In the genomic region with DNA sequence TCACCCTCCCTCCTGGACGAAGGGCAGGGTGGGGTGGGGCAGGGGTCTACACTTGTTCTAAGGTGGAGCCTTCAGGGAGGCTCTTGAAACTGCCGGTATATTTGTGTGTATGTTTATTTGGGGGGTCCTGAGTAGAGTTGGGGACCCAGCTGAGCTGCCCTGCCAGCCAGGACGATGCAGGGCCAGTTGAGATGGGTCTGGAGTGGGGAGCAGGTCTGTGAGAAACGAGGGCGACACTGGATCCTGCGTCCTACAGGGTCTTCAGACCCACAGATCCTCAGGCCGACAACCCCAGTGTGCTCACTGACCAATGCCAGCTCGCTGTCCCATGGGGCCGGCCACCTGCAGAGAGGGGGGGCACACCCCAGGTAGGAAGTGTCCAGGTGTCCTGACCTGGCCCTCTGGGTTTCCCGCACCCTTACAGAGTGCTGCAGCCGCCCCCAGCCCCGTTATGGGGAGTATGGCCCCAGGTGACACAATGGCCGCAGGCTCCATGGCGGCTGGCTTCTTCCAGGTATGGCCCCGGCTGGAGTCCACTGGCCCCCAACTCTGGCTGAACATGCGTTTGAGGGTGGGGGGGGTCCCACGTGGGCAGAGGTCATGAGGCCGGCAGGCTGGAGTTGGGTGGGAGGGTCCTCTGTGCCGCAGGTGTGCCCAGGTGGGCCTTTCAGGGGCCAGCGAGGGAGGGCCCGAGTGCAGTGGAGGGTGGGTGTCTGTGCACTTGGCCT, we compare ENCODE assay signal across 1 cellular context.
TF ChIP-seq lines count a peak whose summit lies in the region.

No MANE protein-coding gene starts in this region.

TF ChIP-seq in HEK293, 187 proteins besides CTCF, POLR2A, EP300 and RAD21 (continued from another document and continues in another):
- TF ChIP-seq REST (tag by site-specific recombination; IDR thresholded peaks at IDR 0.05) (no peak), ZNF211 (tag by site-specific recombination; IDR thresholded peaks at IDR 0.05; ENCODE audit: low read depth) (no peak), ZNF843 (tag by site-specific recombination; IDR thresholded peaks at IDR 0.05) (no peak), ZXDB (tag by site-specific recombination; IDR thresholded peaks at IDR 0.05) (no peak), GLIS1 (tag by site-specific recombination; IDR thresholded peaks at IDR 0.05) (0 out of 2 replicates have a peak, but pooled peaks have one; percentile 21), ZNF626 (tag by site-specific recombination; IDR thresholded peaks at IDR 0.05) (no peak), ZNF776 (tag by site-specific recombination; IDR thresholded peaks at IDR 0.05; ENCODE audit: borderline replicate concordance) (no peak), PRDM4 (tag by site-specific recombination; IDR thresholded peaks at IDR 0.05) (peak; percentile 94), MZF1 (tag by site-specific recombination; IDR thresholded peaks at IDR 0.05; ENCODE audit: borderline replicate concordance) (no peak), ZNF292 (tag by site-specific recombination; IDR thresholded peaks at IDR 0.05; ENCODE audit: borderline replicate concordance, low read depth) (no peak), ZNF513 (tag by site-specific recombination; IDR thresholded peaks at IDR 0.05) (no peak), FEZF1 (tag by site-specific recombination; IDR thresholded peaks at IDR 0.05) (no peak), ZNF324 (tag by site-specific recombination; IDR thresholded peaks at IDR 0.05) (no peak), KLF9 (tag by site-specific recombination; IDR thresholded peaks at IDR 0.05; ENCODE audit: low read depth) (no peak), ZNF521 (tag by site-specific recombination; IDR thresholded peaks at IDR 0.05) (no peak), ZNF341 (tag by site-specific recombination; IDR thresholded peaks at IDR 0.05; ENCODE audit: low read depth) (no peak), ZBTB48 (tag by site-specific recombination; IDR thresholded peaks at IDR 0.05) (no peak), SETDB1 (IDR thresholded peaks at IDR 0.05; ENCODE audit: insufficient read length, low read length) (no peak), ZSCAN23 (tag by site-specific recombination; IDR thresholded peaks at IDR 0.05) (no peak), ZNF837 (tag by site-specific recombination; IDR thresholded peaks at IDR 0.05) (no peak), KLF16 (tag by site-specific recombination; IDR thresholded peaks at IDR 0.05) (no peak), ZNF501 (tag by site-specific recombination; IDR thresholded peaks at IDR 0.05) (no peak), ZNF274 (IDR thresholded peaks at IDR 0.05; ENCODE audit: low read length) (no peak), ZNF274 (tag by site-specific recombination; IDR thresholded peaks at IDR 0.05; ENCODE audit: borderline replicate concordance) (no peak), ZNF426 (tag by site-specific recombination; IDR thresholded peaks at IDR 0.05) (no peak), ZIC2 (tag by site-specific recombination; IDR thresholded peaks at IDR 0.05) (peak; percentile 10; the same call in 1 of the 2 replicates), GLIS2 (tag by site-specific recombination; IDR thresholded peaks at IDR 0.05) (peak; percentile 35; the same call in 1 of the 2 replicates)
- TF ChIP-seq, protein P1, sequence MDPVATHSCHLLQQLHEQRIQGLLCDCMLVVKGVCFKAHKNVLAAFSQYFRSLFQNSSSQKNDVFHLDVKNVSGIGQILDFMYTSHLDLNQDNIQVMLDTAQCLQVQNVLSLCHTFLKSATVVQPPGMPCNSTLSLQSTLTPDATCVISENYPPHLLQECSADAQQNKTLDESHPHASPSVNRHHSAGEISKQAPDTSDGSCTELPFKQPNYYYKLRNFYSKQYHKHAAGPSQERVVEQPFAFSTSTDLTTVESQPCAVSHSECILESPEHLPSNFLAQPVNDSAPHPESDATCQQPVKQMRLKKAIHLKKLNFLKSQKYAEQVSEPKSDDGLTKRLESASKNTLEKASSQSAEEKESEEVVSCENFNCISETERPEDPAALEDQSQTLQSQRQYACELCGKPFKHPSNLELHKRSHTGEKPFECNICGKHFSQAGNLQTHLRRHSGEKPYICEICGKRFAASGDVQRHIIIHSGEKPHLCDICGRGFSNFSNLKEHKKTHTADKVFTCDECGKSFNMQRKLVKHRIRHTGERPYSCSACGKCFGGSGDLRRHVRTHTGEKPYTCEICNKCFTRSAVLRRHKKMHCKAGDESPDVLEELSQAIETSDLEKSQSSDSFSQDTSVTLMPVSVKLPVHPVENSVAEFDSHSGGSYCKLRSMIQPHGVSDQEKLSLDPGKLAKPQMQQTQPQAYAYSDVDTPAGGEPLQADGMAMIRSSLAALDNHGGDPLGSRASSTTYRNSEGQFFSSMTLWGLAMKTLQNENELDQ (tag by site-specific recombination; IDR thresholded peaks at IDR 0.05; ENCODE audit: low read depth), result no peak
- TF ChIP-seq, protein P2, sequence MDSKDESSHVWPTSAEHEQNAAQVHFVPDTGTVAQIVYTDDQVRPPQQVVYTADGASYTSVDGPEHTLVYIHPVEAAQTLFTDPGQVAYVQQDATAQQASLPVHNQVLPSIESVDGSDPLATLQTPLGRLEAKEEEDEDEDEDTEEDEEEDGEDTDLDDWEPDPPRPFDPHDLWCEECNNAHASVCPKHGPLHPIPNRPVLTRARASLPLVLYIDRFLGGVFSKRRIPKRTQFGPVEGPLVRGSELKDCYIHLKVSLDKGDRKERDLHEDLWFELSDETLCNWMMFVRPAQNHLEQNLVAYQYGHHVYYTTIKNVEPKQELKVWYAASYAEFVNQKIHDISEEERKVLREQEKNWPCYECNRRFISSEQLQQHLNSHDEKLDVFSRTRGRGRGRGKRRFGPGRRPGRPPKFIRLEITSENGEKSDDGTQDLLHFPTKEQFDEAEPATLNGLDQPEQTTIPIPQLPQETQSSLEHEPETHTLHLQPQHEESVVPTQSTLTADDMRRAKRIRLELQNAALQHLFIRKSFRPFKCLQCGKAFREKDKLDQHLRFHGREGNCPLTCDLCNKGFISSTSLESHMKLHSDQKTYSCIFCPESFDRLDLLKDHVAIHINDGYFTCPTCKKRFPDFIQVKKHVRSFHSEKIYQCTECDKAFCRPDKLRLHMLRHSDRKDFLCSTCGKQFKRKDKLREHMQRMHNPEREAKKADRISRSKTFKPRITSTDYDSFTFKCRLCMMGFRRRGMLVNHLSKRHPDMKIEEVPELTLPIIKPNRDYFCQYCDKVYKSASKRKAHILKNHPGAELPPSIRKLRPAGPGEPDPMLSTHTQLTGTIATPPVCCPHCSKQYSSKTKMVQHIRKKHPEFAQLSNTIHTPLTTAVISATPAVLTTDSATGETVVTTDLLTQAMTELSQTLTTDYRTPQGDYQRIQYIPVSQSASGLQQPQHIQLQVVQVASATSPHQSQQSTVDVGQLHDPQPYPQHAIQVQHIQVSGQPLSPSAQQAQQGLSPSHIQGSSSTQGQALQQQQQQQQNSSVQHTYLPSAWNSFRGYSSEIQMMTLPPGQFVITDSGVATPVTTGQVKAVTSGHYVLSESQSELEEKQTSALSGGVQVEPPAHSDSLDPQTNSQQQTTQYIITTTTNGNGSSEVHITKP (tag by site-specific recombination; IDR thresholded peaks at IDR 0.05), result no peak
- TF ChIP-seq, protein P3, sequence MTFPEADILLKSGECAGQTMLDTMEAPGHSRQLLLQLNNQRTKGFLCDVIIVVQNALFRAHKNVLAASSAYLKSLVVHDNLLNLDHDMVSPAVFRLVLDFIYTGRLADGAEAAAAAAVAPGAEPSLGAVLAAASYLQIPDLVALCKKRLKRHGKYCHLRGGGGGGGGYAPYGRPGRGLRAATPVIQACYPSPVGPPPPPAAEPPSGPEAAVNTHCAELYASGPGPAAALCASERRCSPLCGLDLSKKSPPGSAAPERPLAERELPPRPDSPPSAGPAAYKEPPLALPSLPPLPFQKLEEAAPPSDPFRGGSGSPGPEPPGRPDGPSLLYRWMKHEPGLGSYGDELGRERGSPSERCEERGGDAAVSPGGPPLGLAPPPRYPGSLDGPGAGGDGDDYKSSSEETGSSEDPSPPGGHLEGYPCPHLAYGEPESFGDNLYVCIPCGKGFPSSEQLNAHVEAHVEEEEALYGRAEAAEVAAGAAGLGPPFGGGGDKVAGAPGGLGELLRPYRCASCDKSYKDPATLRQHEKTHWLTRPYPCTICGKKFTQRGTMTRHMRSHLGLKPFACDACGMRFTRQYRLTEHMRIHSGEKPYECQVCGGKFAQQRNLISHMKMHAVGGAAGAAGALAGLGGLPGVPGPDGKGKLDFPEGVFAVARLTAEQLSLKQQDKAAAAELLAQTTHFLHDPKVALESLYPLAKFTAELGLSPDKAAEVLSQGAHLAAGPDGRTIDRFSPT (tag by site-specific recombination; IDR thresholded peaks at IDR 0.05), result peak; percentile 70; the same call in 1 of the 2 replicates
- TF ChIP-seq, protein P4, sequence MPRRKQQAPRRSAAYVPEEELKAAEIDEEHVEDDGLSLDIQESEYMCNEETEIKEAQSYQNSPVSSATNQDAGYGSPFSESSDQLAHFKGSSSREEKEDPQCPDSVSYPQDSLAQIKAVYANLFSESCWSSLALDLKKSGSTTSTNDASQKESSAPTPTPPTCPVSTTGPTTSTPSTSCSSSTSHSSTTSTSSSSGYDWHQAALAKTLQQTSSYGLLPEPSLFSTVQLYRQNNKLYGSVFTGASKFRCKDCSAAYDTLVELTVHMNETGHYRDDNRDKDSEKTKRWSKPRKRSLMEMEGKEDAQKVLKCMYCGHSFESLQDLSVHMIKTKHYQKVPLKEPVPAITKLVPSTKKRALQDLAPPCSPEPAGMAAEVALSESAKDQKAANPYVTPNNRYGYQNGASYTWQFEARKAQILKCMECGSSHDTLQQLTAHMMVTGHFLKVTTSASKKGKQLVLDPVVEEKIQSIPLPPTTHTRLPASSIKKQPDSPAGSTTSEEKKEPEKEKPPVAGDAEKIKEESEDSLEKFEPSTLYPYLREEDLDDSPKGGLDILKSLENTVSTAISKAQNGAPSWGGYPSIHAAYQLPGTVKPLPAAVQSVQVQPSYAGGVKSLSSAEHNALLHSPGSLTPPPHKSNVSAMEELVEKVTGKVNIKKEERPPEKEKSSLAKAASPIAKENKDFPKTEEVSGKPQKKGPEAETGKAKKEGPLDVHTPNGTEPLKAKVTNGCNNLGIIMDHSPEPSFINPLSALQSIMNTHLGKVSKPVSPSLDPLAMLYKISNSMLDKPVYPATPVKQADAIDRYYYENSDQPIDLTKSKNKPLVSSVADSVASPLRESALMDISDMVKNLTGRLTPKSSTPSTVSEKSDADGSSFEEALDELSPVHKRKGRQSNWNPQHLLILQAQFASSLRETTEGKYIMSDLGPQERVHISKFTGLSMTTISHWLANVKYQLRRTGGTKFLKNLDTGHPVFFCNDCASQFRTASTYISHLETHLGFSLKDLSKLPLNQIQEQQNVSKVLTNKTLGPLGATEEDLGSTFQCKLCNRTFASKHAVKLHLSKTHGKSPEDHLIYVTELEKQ (tag by site-specific recombination; IDR thresholded peaks at IDR 0.05; ENCODE audit: borderline replicate concordance), result no peak
- TF ChIP-seq, protein P5, sequence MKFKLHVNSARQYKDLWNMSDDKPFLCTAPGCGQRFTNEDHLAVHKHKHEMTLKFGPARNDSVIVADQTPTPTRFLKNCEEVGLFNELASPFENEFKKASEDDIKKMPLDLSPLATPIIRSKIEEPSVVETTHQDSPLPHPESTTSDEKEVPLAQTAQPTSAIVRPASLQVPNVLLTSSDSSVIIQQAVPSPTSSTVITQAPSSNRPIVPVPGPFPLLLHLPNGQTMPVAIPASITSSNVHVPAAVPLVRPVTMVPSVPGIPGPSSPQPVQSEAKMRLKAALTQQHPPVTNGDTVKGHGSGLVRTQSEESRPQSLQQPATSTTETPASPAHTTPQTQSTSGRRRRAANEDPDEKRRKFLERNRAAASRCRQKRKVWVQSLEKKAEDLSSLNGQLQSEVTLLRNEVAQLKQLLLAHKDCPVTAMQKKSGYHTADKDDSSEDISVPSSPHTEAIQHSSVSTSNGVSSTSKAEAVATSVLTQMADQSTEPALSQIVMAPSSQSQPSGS (tag by site-specific recombination; IDR thresholded peaks at IDR 0.05; ENCODE audit: low read depth), result no peak
